1 cellular context compared by ENCODE assay signal in genomic region chr1:67174716-67175284, GRCh38.
TF ChIP-seq lines count a peak whose summit lies in the region.

No MANE protein-coding gene starts in this region.

TF ChIP-seq in GM23338, 12 proteins besides CTCF, POLR2A, EP300 and RAD21 (continued from another document):
- TF ChIP-seq REST (IDR thresholded peaks at IDR 0.05; ENCODE audit: unreplicated experiment) = no peak
- no peak for TF ChIP-seq EZH2 (IDR thresholded peaks at IDR 0.05; ENCODE audit: low read depth, unreplicated experiment)
- no peak for TF ChIP-seq CREB1 (CRISPR knock-in tag; IDR thresholded peaks at IDR 0.05; ENCODE audit: low read depth)
- no peak for TF ChIP-seq EZH2phosphoT487 (IDR thresholded peaks at IDR 0.05; ENCODE audit: unreplicated experiment)
- no peak for TF ChIP-seq NANOG (IDR thresholded peaks at IDR 0.05; ENCODE audit: borderline replicate concordance)
- TF ChIP-seq ZNF114 (CRISPR knock-in tag; IDR thresholded peaks at IDR 0.05) = no peak
- TF ChIP-seq JUNB (IDR thresholded peaks at IDR 0.05; ENCODE audit: unreplicated experiment) = no peak
- no peak for TF ChIP-seq ETS1 (IDR thresholded peaks at IDR 0.05)
